Comparison of ENCODE assay signal across 19 cellular contexts in genomic region chr5:116600876-116601275, GRCh38.
DNase-seq lines count a peak whose midpoint lies in the region; ATAC-seq, FAIRE-seq and TF ChIP-seq lines count a peak whose summit lies in the region.
"Had no signal": no experiment of that assay in that cellular context is flagged by ENCODE, and none has a peak within 500 bp of the region (broad histone marks: within the 10 kb centered on the region; RNA-seq: fewer than 3 reads in every experiment).

No MANE protein-coding gene starts in this region.

- TF ChIP-seq CTCF in fibroblast of pulmonary artery (IDR thresholded peaks at IDR 0.05; ENCODE audit: low read length, missing control alignments): no peak
- no peak for TF ChIP-seq CTCF in nephron (IDR thresholded peaks at IDR 0.05; ENCODE audit: unreplicated experiment in 3 of 3)

- H3K9me3 Mint-ChIP-seq in nephron: no peaks in the 10 kb centered on the region

- peaks cover 24% of the 10 kb centered on the region for H3K4me1 Mint-ChIP-seq in nephron
- H3K4me1 Mint-ChIP-seq: activated CD4-positive, alpha-beta T cell treated with anti-CD3 and anti-CD28 coated beads for 36 hours had no signal

- peak overlapping the region in 2 of 3 experiments; percentile 32 to 34 for H3K27ac Mint-ChIP-seq in nephron
- H3K27ac Mint-ChIP-seq: activated CD4-positive, alpha-beta T cell treated with anti-CD3 and anti-CD28 coated beads for 36 hours had no signal

- no peaks in the 10 kb centered on the region for H3K27me3 Mint-ChIP-seq in nephron (ENCODE audit: low read depth)

- DNase-seq in AG08396 (ENCODE audit: low spot score): peak; percentile 17
- peak; percentile 59 for DNase-seq in RCC 7860 (ENCODE audit: low spot score)
- DNase-seq in fibroblast of pulmonary artery (ENCODE audit: low read depth): peak; percentile 9
- DNase-seq in NAMALWA (ENCODE audit: low spot score): no peak
- no peak for DNase-seq in hypothalamus (lab: John Stamatoyannopoulos, UW)
- DNase-seq: activated CD4-positive, alpha-beta T cell treated with anti-CD3 and anti-CD28 coated beads for 36 hours; activated naive CD4-positive, alpha-beta T cell; body of pancreas; dorsolateral prefrontal cortex; NCI-H2029; NCI-H524; stomach; T1000 had no signal

- no peaks in the 10 kb centered on the region for H3K36me3 Mint-ChIP-seq in nephron (ENCODE audit: low read depth)

- ATAC-seq in HG03108 (IDR thresholded peaks at IDR 0.05; ENCODE audit: unreplicated experiment): no peak
- ATAC-seq in HG03520 (IDR thresholded peaks at IDR 0.05; ENCODE audit: unreplicated experiment): no peak
- ATAC-seq: activated CD4-positive, alpha-beta T cell treated with anti-CD3 and anti-CD28 coated beads for 36 hours; body of pancreas had no signal

- FAIRE-seq in RCC 7860 (lab: Jason Lieb, UNC): no peak
- FAIRE-seq: GM12892, H1 had no signal

- H3K4me3 Mint-ChIP-seq in nephron: no peak overlapping the region
- H3K4me3 Mint-ChIP-seq: activated CD4-positive, alpha-beta T cell treated with anti-CD3 and anti-CD28 coated beads for 36 hours had no signal

- no peak overlapping the region for H3K4me3 ChIP-seq in fibroblast of pulmonary artery (replicated peaks; ENCODE audit: low read depth, low read length)
- H3K4me3 ChIP-seq: body of pancreas, dorsolateral prefrontal cortex, SJSA1, stomach had no signal

Comparison
In these comparisons a context has a peak if more than half of its experiments do, and no peak if none do; other contexts are left out.
1. DNase-seq: peak in AG08396 (single experiment), RCC 7860 (single experiment) and fibroblast of pulmonary artery (single experiment); none in NAMALWA (single experiment) and hypothalamus (0 of 51).